8 cellular contexts compared by ENCODE assay signal in the genomic region with DNA sequence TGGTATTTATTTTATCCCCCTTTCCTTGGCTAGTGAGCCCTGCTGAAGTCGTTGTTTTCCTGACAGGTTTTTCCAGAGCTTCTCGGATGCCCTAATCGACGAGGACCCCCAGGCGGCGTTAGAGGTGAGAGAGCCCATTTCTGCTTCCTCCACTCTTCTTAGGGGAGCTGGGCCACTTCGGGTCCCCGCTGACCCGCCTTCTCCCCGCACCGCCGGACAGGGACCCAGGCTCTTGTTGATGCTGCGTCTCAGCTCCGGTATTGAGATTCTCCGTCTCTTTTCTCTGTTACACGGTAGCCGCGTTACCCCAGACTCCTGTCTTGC. TPM values are rescaled to one million over a fixed set of nuclear protein-coding genes. Genes with fewer than 3 reads are reported as not detected.
DNase-seq lines count a peak whose midpoint lies in the region; ATAC-seq and TF ChIP-seq lines count a peak whose summit lies in the region.

No MANE protein-coding gene starts in this region.

- TF ChIP-seq CTCF in RWPE1 (conservative IDR thresholded peaks at IDR 0.05; ENCODE audit: low read depth) (peak; percentile 38), fibroblast of villous mesenchyme (IDR thresholded peaks at IDR 0.05; ENCODE audit: insufficient read depth, low read depth, low read length) (no peak), prostate gland (IDR thresholded peaks at IDR 0.05) (peak in 2 of 4 experiments; percentile 6 to 7)

- H3K9me3 ChIP-seq in prostate gland, result no peaks in the 10 kb centered on the region

- POLR2A ChIA-PET in RWPE1 (lab: Yijun Ruan, JAX; ENCODE audit: low non-redundant PET), result interaction anchor here (0.6 to 0.8 kb wide), 2 partner anchors 36 to 37 kb away, joined by 3 to 8 read pairs; no protein-coding TSS in a partner anchor

- no peaks in the 10 kb centered on the region for H3K36me3 ChIP-seq in prostate gland

- peak overlapping the region; percentile 98 for H3K27ac ChIP-seq in RWPE1
- H3K27ac ChIP-seq in prostate gland, result peak overlapping the region; percentile 96 to 97

- CTCF ChIA-PET in RWPE1 (lab: Yijun Ruan, JAX), result interaction anchor here (0.6 to 2.5 kb wide), 5 partner anchors 12 to 96 kb away, joined by 3 to 16 read pairs (median 4); no protein-coding TSS in a partner anchor

- peaks cover 12% of the 10 kb centered on the region for H3K4me1 ChIP-seq in prostate gland (replicated peaks)

- 0% methylated on average over 18 of the region's 18 CpGs for WGBS in prostate gland

- no peaks in the 10 kb centered on the region for H3K27me3 ChIP-seq in prostate gland (replicated peaks; ENCODE audit: insufficient read depth)

- H3K4me3 ChIP-seq in fibroblast of villous mesenchyme (ENCODE audit: low read depth, low read length) (peak overlapping the region; percentile 98), prostate gland (peak overlapping the region; percentile 55 to 78)

- no peak for TF ChIP-seq POLR2A in prostate gland (IDR thresholded peaks at IDR 0.05)

- DNase-seq in NCI-H1105 treated with DMSO at 0.1 percent for 48 hours (lab: John Stamatoyannopoulos, UW) (peak; percentile 35), NCI-H1105 (lab: John Stamatoyannopoulos, UW) (no peak), RWPE1 (ENCODE audit: low spot score) (no peak), fibroblast of villous mesenchyme (ENCODE audit: low read depth) (no peak), prostate gland (ENCODE audit: low spot score) (no peak), AML-193 (lab: John Stamatoyannopoulos, UW) (no peak), NCI-H1092 (lab: John Stamatoyannopoulos, UW) (no peak)

- peak; percentile 32 for ATAC-seq in HG02759 (IDR thresholded peaks at IDR 0.05; ENCODE audit: unreplicated experiment)

- intact Hi-C loops in prostate gland (cut with DNase I), result loop anchor here (5.0 to 10.0 kb wide), 3 partner anchors 36 to 196 kb away; a partner anchor contains a TSS

RNA-seq across cellular contexts. Expression of a gene that starts 0.3 kb away (rescaled TPM):
- total RNA-seq in fibroblast of villous mesenchyme (36.4 and 47.1 TPM in 2 replicates), prostate gland (10 to 100 TPM; 34.4 to 47.8 TPM)

RNA-seq across cellular contexts. Expression of a gene that starts 10.7 kb away (rescaled TPM):
- total RNA-seq in fibroblast of villous mesenchyme (3.0 and 3.9 TPM in 2 replicates), prostate gland (1 to 10 TPM; 5.0 to 5.5 TPM)
